In the genomic region with DNA sequence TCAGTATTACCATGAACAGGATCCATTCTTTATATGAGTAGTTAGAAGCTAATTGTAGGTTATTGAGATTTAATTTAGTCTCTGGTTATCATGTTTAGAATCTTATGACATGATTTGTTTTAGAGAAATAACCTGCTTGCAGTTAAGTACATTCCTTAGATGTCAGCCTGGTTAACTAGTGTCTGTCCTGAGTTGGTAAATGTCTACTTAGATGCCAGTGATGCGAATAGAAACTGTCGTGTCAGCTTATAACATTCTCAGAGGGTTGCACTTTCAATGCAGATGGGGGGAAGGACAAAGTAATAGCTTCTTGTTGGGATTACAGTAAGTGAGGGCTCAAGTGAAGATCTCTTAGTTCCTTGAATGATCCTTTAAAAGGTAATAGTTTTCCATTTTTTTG, we compare ENCODE assay signal across 1 cellular context.
TF ChIP-seq lines count a peak whose summit lies in the region.

No MANE protein-coding gene starts in this region.

TF ChIP-seq in GM12878, 131 proteins besides CTCF, POLR2A, EP300 and RAD21 (continued from another document):
- TF ChIP-seq, protein P1, sequence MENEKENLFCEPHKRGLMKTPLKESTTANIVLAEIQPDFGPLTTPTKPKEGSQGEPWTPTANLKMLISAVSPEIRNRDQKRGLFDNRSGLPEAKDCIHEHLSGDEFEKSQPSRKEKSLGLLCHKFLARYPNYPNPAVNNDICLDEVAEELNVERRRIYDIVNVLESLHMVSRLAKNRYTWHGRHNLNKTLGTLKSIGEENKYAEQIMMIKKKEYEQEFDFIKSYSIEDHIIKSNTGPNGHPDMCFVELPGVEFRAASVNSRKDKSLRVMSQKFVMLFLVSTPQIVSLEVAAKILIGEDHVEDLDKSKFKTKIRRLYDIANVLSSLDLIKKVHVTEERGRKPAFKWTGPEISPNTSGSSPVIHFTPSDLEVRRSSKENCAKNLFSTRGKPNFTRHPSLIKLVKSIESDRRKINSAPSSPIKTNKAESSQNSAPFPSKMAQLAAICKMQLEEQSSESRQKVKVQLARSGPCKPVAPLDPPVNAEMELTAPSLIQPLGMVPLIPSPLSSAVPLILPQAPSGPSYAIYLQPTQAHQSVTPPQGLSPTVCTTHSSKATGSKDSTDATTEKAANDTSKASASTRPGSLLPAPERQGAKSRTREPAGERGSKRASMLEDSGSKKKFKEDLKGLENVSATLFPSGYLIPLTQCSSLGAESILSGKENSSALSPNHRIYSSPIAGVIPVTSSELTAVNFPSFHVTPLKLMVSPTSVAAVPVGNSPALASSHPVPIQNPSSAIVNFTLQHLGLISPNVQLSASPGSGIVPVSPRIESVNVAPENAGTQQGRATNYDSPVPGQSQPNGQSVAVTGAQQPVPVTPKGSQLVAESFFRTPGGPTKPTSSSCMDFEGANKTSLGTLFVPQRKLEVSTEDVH (IDR thresholded peaks at IDR 0.05; ENCODE audit: low read depth, partially characterized antibody): no peak
- TF ChIP-seq RCOR1 (conservative IDR thresholded peaks at IDR 0.05; ENCODE audit: low read depth, low read length) (no peak), RELA (IDR thresholded peaks at IDR 0.05; ENCODE audit: borderline replicate concordance, partially characterized antibody) (no peak), RFX5 (IDR thresholded peaks at IDR 0.05; ENCODE audit: low read depth, low read length) (no peak), MEF2A (IDR thresholded peaks at IDR 0.05; ENCODE audit: insufficient read depth, low read depth, low read length) (no peak), NR2C1 (IDR thresholded peaks at IDR 0.05) (no peak), RB1 (IDR thresholded peaks at IDR 0.05; ENCODE audit: borderline replicate concordance) (no peak), RBBP5 (conservative IDR thresholded peaks at IDR 0.05) (no peak), POLR2AphosphoS5 (IDR thresholded peaks at IDR 0.05; ENCODE audit: low read length) (no peak), RAD51 (IDR thresholded peaks at IDR 0.05) (no peak), SREBF1 (IDR thresholded peaks at IDR 0.05; ENCODE audit: low read length) (no peak), PAX8 (IDR thresholded peaks at IDR 0.05) (no peak)
- TF ChIP-seq, protein P2, sequence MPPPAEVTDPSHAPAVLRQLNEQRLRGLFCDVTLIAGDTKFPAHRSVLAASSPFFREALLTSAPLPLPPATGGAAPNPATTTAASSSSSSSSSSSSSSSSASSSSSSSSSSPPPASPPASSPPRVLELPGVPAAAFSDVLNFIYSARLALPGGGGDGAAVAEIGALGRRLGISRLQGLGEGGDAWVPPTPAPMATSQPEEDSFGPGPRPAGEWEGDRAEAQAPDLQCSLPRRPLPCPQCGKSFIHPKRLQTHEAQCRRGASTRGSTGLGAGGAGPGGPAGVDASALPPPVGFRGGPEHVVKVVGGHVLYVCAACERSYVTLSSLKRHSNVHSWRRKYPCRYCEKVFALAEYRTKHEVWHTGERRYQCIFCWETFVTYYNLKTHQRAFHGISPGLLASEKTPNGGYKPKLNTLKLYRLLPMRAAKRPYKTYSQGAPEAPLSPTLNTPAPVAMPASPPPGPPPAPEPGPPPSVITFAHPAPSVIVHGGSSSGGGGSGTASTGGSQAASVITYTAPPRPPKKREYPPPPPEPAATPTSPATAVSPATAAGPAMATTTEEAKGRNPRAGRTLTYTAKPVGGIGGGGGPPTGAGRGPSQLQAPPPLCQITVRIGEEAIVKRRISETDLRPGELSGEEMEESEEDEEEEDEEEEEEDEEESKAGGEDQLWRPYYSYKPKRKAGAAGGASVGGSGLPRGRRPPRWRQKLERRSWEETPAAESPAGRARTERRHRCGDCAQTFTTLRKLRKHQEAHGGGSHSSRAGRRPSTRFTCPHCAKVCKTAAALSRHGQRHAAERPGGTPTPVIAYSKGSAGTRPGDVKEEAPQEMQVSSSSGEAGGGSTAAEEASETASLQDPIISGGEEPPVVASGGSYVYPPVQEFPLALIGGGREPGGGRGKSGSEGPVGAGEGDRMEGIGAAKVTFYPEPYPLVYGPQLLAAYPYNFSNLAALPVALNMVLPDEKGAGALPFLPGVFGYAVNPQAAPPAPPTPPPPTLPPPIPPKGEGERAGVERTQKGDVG (CRISPR knock-in tag; IDR thresholded peaks at IDR 0.05): no peak
- TF ChIP-seq, protein P3, sequence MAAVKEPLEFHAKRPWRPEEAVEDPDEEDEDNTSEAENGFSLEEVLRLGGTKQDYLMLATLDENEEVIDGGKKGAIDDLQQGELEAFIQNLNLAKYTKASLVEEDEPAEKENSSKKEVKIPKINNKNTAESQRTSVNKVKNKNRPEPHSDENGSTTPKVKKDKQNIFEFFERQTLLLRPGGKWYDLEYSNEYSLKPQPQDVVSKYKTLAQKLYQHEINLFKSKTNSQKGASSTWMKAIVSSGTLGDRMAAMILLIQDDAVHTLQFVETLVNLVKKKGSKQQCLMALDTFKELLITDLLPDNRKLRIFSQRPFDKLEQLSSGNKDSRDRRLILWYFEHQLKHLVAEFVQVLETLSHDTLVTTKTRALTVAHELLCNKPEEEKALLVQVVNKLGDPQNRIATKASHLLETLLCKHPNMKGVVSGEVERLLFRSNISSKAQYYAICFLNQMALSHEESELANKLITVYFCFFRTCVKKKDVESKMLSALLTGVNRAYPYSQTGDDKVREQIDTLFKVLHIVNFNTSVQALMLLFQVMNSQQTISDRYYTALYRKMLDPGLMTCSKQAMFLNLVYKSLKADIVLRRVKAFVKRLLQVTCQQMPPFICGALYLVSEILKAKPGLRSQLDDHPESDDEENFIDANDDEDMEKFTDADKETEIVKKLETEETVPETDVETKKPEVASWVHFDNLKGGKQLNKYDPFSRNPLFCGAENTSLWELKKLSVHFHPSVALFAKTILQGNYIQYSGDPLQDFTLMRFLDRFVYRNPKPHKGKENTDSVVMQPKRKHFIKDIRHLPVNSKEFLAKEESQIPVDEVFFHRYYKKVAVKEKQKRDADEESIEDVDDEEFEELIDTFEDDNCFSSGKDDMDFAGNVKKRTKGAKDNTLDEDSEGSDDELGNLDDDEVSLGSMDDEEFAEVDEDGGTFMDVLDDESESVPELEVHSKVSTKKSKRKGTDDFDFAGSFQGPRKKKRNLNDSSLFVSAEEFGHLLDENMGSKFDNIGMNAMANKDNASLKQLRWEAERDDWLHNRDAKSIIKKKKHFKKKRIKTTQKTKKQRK (IDR thresholded peaks at IDR 0.05; ENCODE audit: low read depth, low read length): no peak
- TF ChIP-seq, protein P4, sequence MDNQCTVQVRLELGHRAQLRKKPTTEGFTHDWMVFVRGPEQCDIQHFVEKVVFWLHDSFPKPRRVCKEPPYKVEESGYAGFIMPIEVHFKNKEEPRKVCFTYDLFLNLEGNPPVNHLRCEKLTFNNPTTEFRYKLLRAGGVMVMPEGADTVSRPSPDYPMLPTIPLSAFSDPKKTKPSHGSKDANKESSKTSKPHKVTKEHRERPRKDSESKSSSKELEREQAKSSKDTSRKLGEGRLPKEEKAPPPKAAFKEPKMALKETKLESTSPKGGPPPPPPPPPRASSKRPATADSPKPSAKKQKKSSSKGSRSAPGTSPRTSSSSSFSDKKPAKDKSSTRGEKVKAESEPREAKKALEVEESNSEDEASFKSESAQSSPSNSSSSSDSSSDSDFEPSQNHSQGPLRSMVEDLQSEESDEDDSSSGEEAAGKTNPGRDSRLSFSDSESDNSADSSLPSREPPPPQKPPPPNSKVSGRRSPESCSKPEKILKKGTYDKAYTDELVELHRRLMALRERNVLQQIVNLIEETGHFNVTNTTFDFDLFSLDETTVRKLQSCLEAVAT (IDR thresholded peaks at IDR 0.05): no peak
